Comparison of ENCODE assay signal across 15 cellular contexts in the genomic region with DNA sequence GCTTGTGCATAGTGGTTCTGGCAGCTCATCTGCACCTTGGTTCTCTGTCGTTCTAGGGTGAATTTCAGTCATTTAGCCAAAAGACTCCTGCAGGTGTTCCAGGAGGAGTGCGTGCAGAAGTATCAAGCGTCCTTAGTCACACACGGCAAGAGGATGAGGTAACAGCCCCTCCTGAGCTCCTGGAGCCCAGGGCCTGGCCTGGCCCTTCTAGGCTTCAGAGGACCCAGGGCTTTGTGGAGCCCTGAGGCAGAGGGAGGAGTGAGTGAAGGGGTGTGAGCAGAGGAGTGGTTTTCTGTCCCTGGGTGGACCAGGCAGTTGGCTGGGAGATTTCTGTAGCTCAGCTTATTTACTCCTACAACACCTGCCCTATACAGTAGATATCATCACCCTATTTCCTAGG.
"Had no signal": no experiment of that assay in that cellular context is flagged by ENCODE, and none has a peak within 500 bp of the region (broad histone marks: within the 10 kb centered on the region; RNA-seq: fewer than 3 reads in every experiment).

No MANE protein-coding gene starts in this region.

- H2AFZ ChIP-seq: parathyroid adenoma had no signal

- H3K79me2 ChIP-seq: parathyroid adenoma had no signal

- H3K4me3 ChIP-seq: tibial artery, uterus had no signal

- H3K4me3 Mint-ChIP-seq: activated CD8-positive, alpha-beta memory T cell treated with anti-CD3 and anti-CD28 coated beads, Interleukin-2, amount 10 ng/mL, durations not matched to agents 7 days and 5 days; stimulated activated memory B cell treated with anti-CD40 and anti-IgM and Interleukin-4, amounts not matched to agents 10 μg/mL and 1 μg/mL and 100 μg/mL, for 72 hours; T-cell had no signal

- H3K27ac Mint-ChIP-seq: stimulated activated memory B cell treated with anti-CD40 and anti-IgM and Interleukin-4, amounts not matched to agents 10 μg/mL and 1 μg/mL and 100 μg/mL, for 72 hours had no signal

- H3K27me3 ChIP-seq: tibial artery, uterus had no signal

- H3K9me3 Mint-ChIP-seq: stimulated activated memory B cell treated with anti-CD40 and anti-IgM and Interleukin-4, amounts not matched to agents 10 μg/mL and 1 μg/mL and 100 μg/mL, for 72 hours; T-cell had no signal

- H3K4me1 ChIP-seq: parathyroid adenoma had no signal

- H3K9me3 ChIP-seq: tibial artery, uterus had no signal

- H3K27ac ChIP-seq: parathyroid adenoma, tibial artery, uterus had no signal

- H3K27me3 Mint-ChIP-seq: activated CD8-positive, alpha-beta memory T cell treated with anti-CD3 and anti-CD28 coated beads, Interleukin-2, amount 10 ng/mL, durations not matched to agents 7 days and 5 days; stimulated activated memory B cell treated with anti-CD40 and anti-IgM and Interleukin-4, amounts not matched to agents 10 μg/mL and 1 μg/mL and 100 μg/mL, for 72 hours; T-cell had no signal

- ATAC-seq: activated CD4-positive, CD25-positive, alpha-beta regulatory T cell treated with anti-CD3 and anti-CD28 coated beads, Interleukin-2, amount 50 U/mL, for 24 hours; activated CD8-positive, alpha-beta memory T cell treated with anti-CD3 and anti-CD28 coated beads, Interleukin-2, amount 10 ng/mL, durations not matched to agents 7 days and 5 days; left lobe of liver; stimulated activated memory B cell treated with anti-CD40 and anti-IgM and Interleukin-4, amounts not matched to agents 10 μg/mL and 1 μg/mL and 100 μg/mL, for 72 hours; T-cell had no signal

- DNase-seq: activated CD4-positive, alpha-beta T cell treated with anti-CD3 and anti-CD28 coated beads, Interleukin-2, amount 50 U/mL, for 1 hour; activated CD8-positive, alpha-beta memory T cell treated with anti-CD3 and anti-CD28 coated beads, Interleukin-2, amount 10 ng/mL, durations not matched to agents 7 days and 5 days; activated gamma-delta T cell; activated T-cell treated with anti-CD3 and anti-CD28 coated beads, Interleukin-2, amount 50 U/mL, for 1 hour; dermis blood vessel endothelial cell; islet precursor cell; stimulated activated CD4-positive, alpha-beta T cell treated with anti-CD3 and anti-CD28 coated beads, Interleukin-2, amount 100 ng/mL, for 48 hours; T-cell; T-helper 9 cell; tibial artery; uterus had no signal

- H3K9ac ChIP-seq: parathyroid adenoma had no signal

- H3K36me3 ChIP-seq: uterus had no signal
